Comparison of ENCODE assay signal across 10 cellular contexts in genomic region chr16:70508752-70509151, GRCh38. TPM values are rescaled to one million over a fixed set of nuclear protein-coding genes. Genes with fewer than 3 reads are reported as not detected.
DNase-seq lines count a peak whose midpoint lies in the region; ATAC-seq and TF ChIP-seq lines count a peak whose summit lies in the region.
"Had no signal": no experiment of that assay in that cellular context is flagged by ENCODE, and none has a peak within 500 bp of the region (broad histone marks: within the 10 kb centered on the region; RNA-seq: fewer than 3 reads in every experiment).

No MANE protein-coding gene starts in this region.

- no peak overlapping the region for H3K4me3 ChIP-seq in Caco-2 (ENCODE audit: low read depth, low read length)
- no peak overlapping the region for H3K4me3 ChIP-seq in WERI-Rb-1 (ENCODE audit: low read depth, low read length)
- H3K4me3 ChIP-seq in liver (ENCODE audit: low read depth in 1 of 3, low read length in 3 of 3): no peak overlapping the region

- no peak for ATAC-seq in GM18519 (IDR thresholded peaks at IDR 0.05; ENCODE audit: low FRiP score, unreplicated experiment)
- no peak for ATAC-seq in HG03025 (IDR thresholded peaks at IDR 0.05; ENCODE audit: low FRiP score, unreplicated experiment)
- ATAC-seq: right cardiac atrium had no signal

- WGBS in liver: 75% methylated on average over 5 of the region's 5 CpGs

- POLR2A ChIA-PET in Caco-2 (lab: Charles Lee): no interaction called here

- no peak for TF ChIP-seq CTCF in Caco-2 (IDR thresholded peaks at IDR 0.05; ENCODE audit: insufficient read depth in 1 of 2, low read depth in 1 of 2, low read length in 1 of 2, severe bottlenecking in 1 of 2, unreplicated experiment in 1 of 2)
- TF ChIP-seq CTCF in WERI-Rb-1 (IDR thresholded peaks at IDR 0.05; ENCODE audit: low read depth, low read length): 0 out of 2 replicates have a peak, but pooled peaks have one; percentile 4
- no peak for TF ChIP-seq CTCF in liver (IDR thresholded peaks at IDR 0.05; ENCODE audit: low read depth, low read length, missing input control)

- H3K27me3 ChIP-seq in Caco-2 (replicated peaks; ENCODE audit: control insufficient read depth, insufficient read depth, low read length) (no peaks in the 10 kb centered on the region), WERI-Rb-1 (ENCODE audit: insufficient read depth, low read depth, severe bottlenecking) (no peaks in the 10 kb centered on the region), liver (ENCODE audit: control insufficient read depth in 4 of 4, insufficient read depth in 4 of 4, low read length in 3 of 4) (no peaks in the 10 kb centered on the region)

- intact Hi-C loops in Caco-2 (cut with micrococcal nuclease; ENCODE audit: unreplicated experiment): loop anchor here (2.0 kb wide), 1 partner anchor 144 kb away; no protein-coding TSS in a partner anchor

- H3K27ac ChIP-seq in WERI-Rb-1 (no peak overlapping the region), liver (ENCODE audit: low read depth in 1 of 2, low read length in 2 of 2) (no peak overlapping the region)

- H3K4me3 Mint-ChIP-seq in Caco-2 (ENCODE audit: unreplicated experiment) (no peak overlapping the region), IgD-negative memory B cell (peak overlapping the region in 1 of 4 donors; percentile 35)

- peaks cover 58% of the 10 kb centered on the region for H3K36me3 Mint-ChIP-seq in Caco-2 (ENCODE audit: insufficient read depth, unreplicated experiment)
- peaks cover 16% of the 10 kb centered on the region for H3K36me3 Mint-ChIP-seq in IgD-negative memory B cell

- peak; percentile 35 to 37 for TF ChIP-seq RAD21 in liver (IDR thresholded peaks at IDR 0.05)

- H3K4me1 ChIP-seq in Caco-2: 0 out of 2 replicates have a peak, but pooled peaks cover 3% of the 10 kb centered on the region
- no peaks in the 10 kb centered on the region for H3K4me1 ChIP-seq in liver (ENCODE audit: control insufficient read depth in 4 of 4, insufficient read depth in 4 of 4, low read length in 3 of 4)

- no peaks in the 10 kb centered on the region for H3K27me3 Mint-ChIP-seq in Caco-2 (ENCODE audit: insufficient read depth, unreplicated experiment)
- no peaks in the 10 kb centered on the region for H3K27me3 Mint-ChIP-seq in IgD-negative memory B cell

- no peak overlapping the region for H3K27ac Mint-ChIP-seq in Caco-2 (ENCODE audit: unreplicated experiment)
- peak overlapping the region in 2 of 3 donors; percentile 6 to 92 for H3K27ac Mint-ChIP-seq in IgD-negative memory B cell

- H3K36me3 ChIP-seq in Caco-2 (ENCODE audit: control insufficient read depth, insufficient read depth, low read length) (peaks cover 7% of the 10 kb centered on the region), WERI-Rb-1 (peaks cover 70% of the 10 kb centered on the region), liver (ENCODE audit: control insufficient read depth in 4 of 4, insufficient read depth in 3 of 4, low read depth in 1 of 4, low read length in 3 of 4) (peaks cover 9 to 67% (median 50%) of the 10 kb centered on the region in 4 donors)

- no peak overlapping the region for H3K9ac ChIP-seq in liver (ENCODE audit: low read depth in 1 of 2, low read length in 2 of 2)

- TSS peak; percentile 40 for BruUV-seq in Caco-2 (replicated peaks; lab: Mats Ljungman, UMichigan)

- H3K4me1 Mint-ChIP-seq in Caco-2 (ENCODE audit: low read depth, unreplicated experiment) (peaks cover 3% of the 10 kb centered on the region), IgD-negative memory B cell (peaks cover 6 to 10% (median 6%) of the 10 kb centered on the region in 3 donors)

- H3K9me3 Mint-ChIP-seq in Caco-2 (ENCODE audit: unreplicated experiment): no peaks in the 10 kb centered on the region
- no peaks in the 10 kb centered on the region for H3K9me3 Mint-ChIP-seq in IgD-negative memory B cell

- CTCF ChIA-PET in Caco-2 (lab: Charles Lee): interaction anchor here (1.0 kb wide), 2 partner anchors 145 to 184 kb away, joined by 4 to 12 read pairs; no protein-coding TSS in a partner anchor

- H3K9me3 ChIP-seq in Caco-2 (no peaks in the 10 kb centered on the region), WERI-Rb-1 (ENCODE audit: severe bottlenecking) (no peaks in the 10 kb centered on the region), liver (ENCODE audit: control insufficient read depth in 4 of 4, low read length in 3 of 4) (no peaks in the 10 kb centered on the region)

- DNase-seq in Caco-2 (no peak), WERI-Rb-1 (no peak), SHP77 (lab: John Stamatoyannopoulos, UW) (no peak), NCI-H1436 treated with DMSO at 0.1 percent for 48 hours (lab: John Stamatoyannopoulos, UW) (no peak)
- DNase-seq: aorta, right cardiac atrium had no signal

TF ChIP-seq in liver, 16 proteins besides CTCF, POLR2A, EP300 and RAD21:
- TF ChIP-seq SP1 (IDR thresholded peaks at IDR 0.05): no peak
TF ChIP-seq in liver: peak in this region for 0.

RNA-seq across cellular contexts. Expression of gene COG4, which starts 14.6 kb away (rescaled TPM):
- total RNA-seq in Caco-2 (2022) (88.5 and 90.3 TPM in 2 replicates), liver (10 to 100 TPM; 27.7 to 59.5 TPM)
- polyA plus RNA-seq in IgD-negative memory B cell (36.9 TPM), liver (10 to 100 TPM; 15.3 to 26.7 TPM)

RNA-seq across cellular contexts. Expression of gene SF3B3, which starts 14.9 kb away (rescaled TPM):
- total RNA-seq in Caco-2 (2022) (387 and 439 TPM in 2 replicates), liver (10 to 100 TPM; 56.6 to 77.8 TPM)
- polyA plus RNA-seq in IgD-negative memory B cell (122 TPM), liver (10 to 100 TPM; 38.9 to 49.8 TPM)

RNA-seq across cellular contexts. Expression of gene FCSK, which starts 54.4 kb away (rescaled TPM):
- total RNA-seq in Caco-2 (2022) (25.5 and 27.9 TPM in 2 replicates), liver (10 to 100 TPM in 1 of 2 donors, 1 to 10 TPM in 1; 7.3 to 20.2 TPM)
- polyA plus RNA-seq in IgD-negative memory B cell (4.6 TPM), liver (1 to 10 TPM; 4.3 to 9.7 TPM)
